In the genomic region with DNA sequence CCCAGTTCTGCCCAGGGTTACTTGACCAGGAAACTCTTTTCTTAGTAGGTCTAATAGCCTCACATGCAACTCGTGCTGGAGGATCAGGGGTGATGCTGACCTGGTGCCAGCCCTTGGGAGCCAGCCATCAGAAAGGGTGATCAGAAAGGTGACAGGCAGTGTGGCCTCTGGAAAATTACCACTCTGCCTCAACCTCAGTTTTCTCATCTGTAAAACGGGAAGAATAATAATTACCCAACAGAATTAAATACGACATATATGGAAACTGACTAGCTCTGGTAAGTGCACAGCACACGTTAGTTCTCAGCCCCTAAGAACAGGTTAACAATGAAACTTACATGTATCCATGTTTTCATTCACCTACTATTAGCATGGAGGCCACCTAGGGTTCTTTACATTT, we compare ENCODE assay signal across 28 cellular contexts.
"Had no signal": no experiment of that assay in that cellular context is flagged by ENCODE, and none has a peak within 500 bp of the region (broad histone marks: within the 10 kb centered on the region; RNA-seq: fewer than 3 reads in every experiment).

No MANE protein-coding gene starts in this region.

- H3K36me3 ChIP-seq: stomach, suprapubic skin, thoracic aorta, thyroid gland, tibial artery, tibial nerve, transverse colon, upper lobe of left lung, upper lobe of right lung, uterus, vagina had no signal

- ATAC-seq: stimulated activated effector memory CD8-positive, alpha-beta T cell treated with anti-CD3 and anti-CD28 coated beads, Interleukin-12 subunit alpha, Interleukin-12 subunit beta, amount 100 ng/mL, for 72 hours; stimulated activated memory B cell treated with anti-CD40 and anti-IgM and Interleukin-4, amounts not matched to agents 10 μg/mL and 1 μg/mL and 100 μg/mL, for 72 hours; stimulated activated naive B cell treated with anti-CD40 and anti-IgM and Interleukin-4, amounts not matched to agents 10 μg/mL and 1 μg/mL and 100 μg/mL, for 72 hours; stimulated activated naive CD8-positive, alpha-beta T cell treated with anti-CD3 and anti-CD28 coated beads, Interleukin-15, amount 100 ng/mL, for 72 hours; stimulated activated naive CD8-positive, alpha-beta T cell treated with anti-CD3 and anti-CD28 coated beads, Interleukin-15, Interleukin-2, amounts not matched to agents 100 U/mL and 50 U/mL, for 24 hours; upper lobe of right lung had no signal

- H3K36me3 Mint-ChIP-seq: stimulated activated effector memory CD8-positive, alpha-beta T cell treated with anti-CD3 and anti-CD28 coated beads, Interleukin-12 subunit alpha, Interleukin-12 subunit beta, amount 100 ng/mL, for 72 hours; stimulated activated memory B cell treated with anti-CD40 and anti-IgM and Interleukin-4, amounts not matched to agents 10 μg/mL and 1 μg/mL and 100 μg/mL, for 72 hours; stimulated activated naive B cell treated with anti-CD40 and anti-IgM and Interleukin-4, amounts not matched to agents 10 μg/mL and 1 μg/mL and 100 μg/mL, for 72 hours; type B pancreatic cell had no signal

- H3K27ac Mint-ChIP-seq: stimulated activated effector memory CD8-positive, alpha-beta T cell treated with anti-CD3 and anti-CD28 coated beads, Interleukin-12 subunit alpha, Interleukin-12 subunit beta, amount 100 ng/mL, for 72 hours; stimulated activated memory B cell treated with anti-CD40 and anti-IgM and Interleukin-4, amounts not matched to agents 10 μg/mL and 1 μg/mL and 100 μg/mL, for 72 hours; stimulated activated naive B cell treated with anti-CD40 and anti-IgM and Interleukin-4, amounts not matched to agents 10 μg/mL and 1 μg/mL and 100 μg/mL, for 72 hours; stimulated activated naive CD8-positive, alpha-beta T cell treated with anti-CD3 and anti-CD28 coated beads, Interleukin-15, Interleukin-2, amounts not matched to agents 100 ng/mL and 50 ng/mL, for 24 hours; type B pancreatic cell had no signal

- H3K9me3 Mint-ChIP-seq: type B pancreatic cell had no signal

- H3K4me3 ChIP-seq: stomach, suprapubic skin, thoracic aorta, thyroid gland, tibial artery, tibial nerve, transverse colon, upper lobe of left lung, upper lobe of right lung, uterus, vagina had no signal

- H3K4me3 Mint-ChIP-seq: stimulated activated effector memory CD8-positive, alpha-beta T cell treated with anti-CD3 and anti-CD28 coated beads, Interleukin-12 subunit alpha, Interleukin-12 subunit beta, amount 100 ng/mL, for 72 hours; stimulated activated memory B cell treated with anti-CD40 and anti-IgM and Interleukin-4, amounts not matched to agents 10 μg/mL and 1 μg/mL and 100 μg/mL, for 72 hours; stimulated activated naive B cell treated with anti-CD40 and anti-IgM and Interleukin-4, amounts not matched to agents 10 μg/mL and 1 μg/mL and 100 μg/mL, for 72 hours; stimulated activated naive CD8-positive, alpha-beta T cell treated with anti-CD3 and anti-CD28 coated beads, Interleukin-15, amount 100 ng/mL, for 72 hours; stimulated activated naive CD8-positive, alpha-beta T cell treated with anti-CD3 and anti-CD28 coated beads, Interleukin-15, Interleukin-2, amounts not matched to agents 100 ng/mL and 50 ng/mL, for 24 hours; type B pancreatic cell had no signal

- H3K9me3 ChIP-seq: stomach, suprapubic skin, testis, thoracic aorta, thyroid gland, tibial artery, transverse colon, upper lobe of left lung, upper lobe of right lung, uterus, vagina had no signal

- H3K4me1 ChIP-seq: stomach, suprapubic skin, testis, thyroid gland, tibial artery, tibial nerve, transverse colon, upper lobe of left lung, upper lobe of right lung, uterus, vagina had no signal

- H3K27ac ChIP-seq: stomach, suprapubic skin, testis, thoracic aorta, thyroid gland, tibial artery, tibial nerve, transverse colon, upper lobe of left lung, upper lobe of right lung, uterus, vagina had no signal

- H3K4me1 Mint-ChIP-seq: stimulated activated effector memory CD8-positive, alpha-beta T cell treated with anti-CD3 and anti-CD28 coated beads, Interleukin-12 subunit alpha, Interleukin-12 subunit beta, amount 100 ng/mL, for 72 hours; stimulated activated memory B cell treated with anti-CD40 and anti-IgM and Interleukin-4, amounts not matched to agents 10 μg/mL and 1 μg/mL and 100 μg/mL, for 72 hours; stimulated activated naive B cell treated with anti-CD40 and anti-IgM and Interleukin-4, amounts not matched to agents 10 μg/mL and 1 μg/mL and 100 μg/mL, for 72 hours; stimulated activated naive CD8-positive, alpha-beta T cell treated with anti-CD3 and anti-CD28 coated beads, Interleukin-15, amount 100 ng/mL, for 72 hours had no signal

- DNase-seq: stimulated activated CD4-positive, alpha-beta T cell treated with anti-CD3 and anti-CD28 coated beads, Interleukin-2, amount 100 ng/mL, for 48 hours; stimulated activated CD4-positive, alpha-beta T cell treated with anti-CD3 and anti-CD28 coated beads, Interleukin-4, amount 100 ng/mL, for 1 hour; stimulated activated CD4-positive, alpha-beta T cell treated with anti-CD3 and anti-CD28 coated beads, Interleukin-4, amount 100 ng/mL, for 24 hours; stimulated activated CD4-positive, alpha-beta T cell treated with anti-CD3 and anti-CD28 coated beads, Interleukin-4, amount 100 ng/mL, for 4 hours; stimulated activated CD8-positive, alpha-beta memory T cell treated with anti-CD3 and anti-CD28 coated beads, Interleukin-4, amount 100 ng/mL, for 48 hours; stimulated activated naive B cell treated with anti-CD40 and anti-IgM and Interleukin-4, amounts not matched to agents 10 μg/mL and 1 μg/mL and 100 μg/mL, for 72 hours; stimulated activated naive CD4-positive, alpha-beta T cell; stimulated activated naive CD4-positive, alpha-beta T cell treated with Interleukin-2 at 50 U/mL for 16 hours; stimulated activated naive CD8-positive, alpha-beta T cell treated with anti-CD3 and anti-CD28 coated beads, Interleukin-15, amount 100 ng/mL, for 72 hours; stimulated activated naive CD8-positive, alpha-beta T cell treated with anti-CD3 and anti-CD28 coated beads, Interleukin-15, Interleukin-2, amounts not matched to agents 100 U/mL and 50 U/mL, for 24 hours; stomach; substantia nigra; thyroid gland; tibial artery; transverse colon; trophoblast cell; upper lobe of left lung; upper lobe of right lung; uterus had no signal

- H3K27me3 Mint-ChIP-seq: stimulated activated memory B cell treated with anti-CD40 and anti-IgM and Interleukin-4, amounts not matched to agents 10 μg/mL and 1 μg/mL and 100 μg/mL, for 72 hours; stimulated activated naive B cell treated with anti-CD40 and anti-IgM and Interleukin-4, amounts not matched to agents 10 μg/mL and 1 μg/mL and 100 μg/mL, for 72 hours had no signal

- H3K27me3 ChIP-seq: stomach, suprapubic skin, testis, thyroid gland, tibial nerve, transverse colon, upper lobe of left lung, upper lobe of right lung, uterus, vagina had no signal
